ENCODE assay signal across 9 cellular contexts in the genomic region with DNA sequence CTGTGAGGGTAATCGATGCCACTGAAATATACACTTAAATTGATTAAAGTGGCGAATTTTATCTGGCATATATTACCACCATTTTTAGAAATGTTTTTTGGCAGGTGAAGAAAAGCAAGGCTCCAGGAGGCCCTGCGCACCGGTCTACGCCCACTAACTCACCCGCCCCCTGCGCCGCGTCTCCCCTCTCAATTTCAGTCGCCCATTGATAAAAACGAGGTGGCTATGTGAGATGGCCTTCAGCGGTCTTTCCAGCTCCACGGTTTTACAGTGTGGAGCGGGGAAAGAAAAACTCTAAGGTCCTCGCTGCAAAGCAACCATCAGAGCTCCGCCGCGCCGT. TPM values are rescaled to one million over a fixed set of nuclear protein-coding genes. Genes with fewer than 3 reads are reported as not detected.
DNase-seq lines count a peak whose midpoint lies in the region; ATAC-seq, FAIRE-seq and TF ChIP-seq lines count a peak whose summit lies in the region.
"Had no signal": no experiment of that assay in that cellular context is flagged by ENCODE, and none has a peak within 500 bp of the region (broad histone marks: within the 10 kb centered on the region; RNA-seq: fewer than 3 reads in every experiment).

No MANE protein-coding gene starts in this region.

- H3K9ac ChIP-seq in K562 (ENCODE audit: insufficient read depth in 1 of 2, low read depth in 2 of 2, low read length in 2 of 2): peak overlapping the region; percentile 51 to 91

- no peaks in the 10 kb centered on the region for H3K79me2 ChIP-seq in K562 (ENCODE audit: control insufficient read depth, insufficient read depth, low read length)

- peaks cover 14% of the 10 kb centered on the region for H3K4me1 Mint-ChIP-seq in activated CD4-positive, alpha-beta T cell treated with anti-CD3 and anti-CD28 coated beads for 36 hours

- peak overlapping the region; percentile 86 for H2AFZ ChIP-seq in K562 (ENCODE audit: low read depth, low read length)

- peaks cover 4 to 18% of the 10 kb centered on the region in 2 experiments; a peak in 3 of 5 replicates for H3K4me1 ChIP-seq in K562 (replicated peaks in 1 of 2; ENCODE audit: control insufficient read depth in 2 of 2, insufficient read depth in 2 of 2, low read length in 2 of 2)
- H3K4me1 ChIP-seq in lower lobe of right lung: peaks cover 17% of the 10 kb centered on the region
- peaks cover 0 to 5% of the 10 kb centered on the region in 2 donors for H3K4me1 ChIP-seq in uterus

- ATAC-seq in activated CD4-positive, alpha-beta T cell treated with anti-CD3 and anti-CD28 coated beads for 36 hours: peak; percentile 43
- ATAC-seq in HG03378 (IDR thresholded peaks at IDR 0.05; ENCODE audit: unreplicated experiment): peak; percentile 44
- peak; percentile 56 for ATAC-seq in K562
- peak; percentile 15 to 33 for ATAC-seq in lower lobe of right lung

- CTCF ChIA-PET in activated CD4-positive, alpha-beta T cell treated with anti-CD3 and anti-CD28 coated beads for 36 hours (lab: Charles Lee): no interaction called here
- CTCF ChIA-PET in K562 (lab: Yijun Ruan, JAX; ENCODE audit: low intra/inter-chr PET ratio): no interaction called here

- H3K4me3 ChIP-seq in K562 (peak overlapping the region; percentile 56), lower lobe of right lung (peak overlapping the region; percentile 84), uterus (peak overlapping the region; percentile 43 to 73)

- H3K9me3 Mint-ChIP-seq in activated CD4-positive, alpha-beta T cell treated with anti-CD3 and anti-CD28 coated beads for 36 hours (ENCODE audit: low read depth): no peaks in the 10 kb centered on the region

- H3K27ac ChIP-seq in K562 (ENCODE audit: extremely low read depth, low read depth, low read length) (peak overlapping the region; percentile 59; the same call in 2 of the 3 replicates), lower lobe of right lung (peak overlapping the region; percentile 73), uterus (peak overlapping the region; percentile 72 to 86)

- DNase-seq in activated CD4-positive, alpha-beta T cell treated with anti-CD3 and anti-CD28 coated beads for 36 hours: no peak
- DNase-seq in activated CD4-positive, alpha-beta T cell treated with anti-CD3 and anti-CD28 coated beads, Interleukin-2, amount 50 U/mL, for 48 hours: no peak
- no peak for DNase-seq in K562 (ENCODE audit: extremely low read depth in 1 of 4, low spot score in 3 of 4)
- no peak for DNase-seq in lower lobe of right lung
- DNase-seq in uterus: no peak
- no peak for DNase-seq in DMS 273 treated with DMSO at 0.1 percent for 48 hours (lab: John Stamatoyannopoulos, UW)
- no peak for DNase-seq in NOMO-1 treated with DMSO at 0.1 percent for 48 hours (lab: John Stamatoyannopoulos, UW; ENCODE audit: unreplicated experiment)
- DNase-seq: DND-41 had no signal

- in situ Hi-C loops in K562 (cut with MboI): no loop called here

- no TSS peak for BruUV-seq in K562 (replicated peaks; lab: Mats Ljungman, UMichigan)

- no peak overlapping the region for H3K27ac Mint-ChIP-seq in activated CD4-positive, alpha-beta T cell treated with anti-CD3 and anti-CD28 coated beads for 36 hours

- no peaks in the 10 kb centered on the region for H4K20me1 ChIP-seq in K562 (replicated peaks; ENCODE audit: control insufficient read depth, insufficient read depth, low read length)

- TF ChIP-seq EP300 in K562 (IDR thresholded peaks at IDR 0.05; ENCODE audit: low read length): no peak

- peak overlapping the region; percentile 81 for H3K4me2 ChIP-seq in K562 (ENCODE audit: insufficient read depth, low read length)

- POLR2A ChIA-PET in activated CD4-positive, alpha-beta T cell treated with anti-CD3 and anti-CD28 coated beads for 36 hours (lab: Charles Lee): no interaction called here
- POLR2A ChIA-PET in K562 (lab: Yijun Ruan, JAX): interaction anchor here (1.3 to 2.1 kb wide), 3 partner anchors 9 to 14 kb away, joined by 4 to 6 read pairs (median 5); no protein-coding TSS in a partner anchor

- TF ChIP-seq CTCF in K562 (IDR thresholded peaks at IDR 0.05 in 2 of 3, conservative IDR thresholded peaks at IDR 0.05 in 1 of 3; ENCODE audit: insufficient read depth in 2 of 3, low read depth in 1 of 3, low read length in 3 of 3) (no peak), lower lobe of right lung (IDR thresholded peaks at IDR 0.05) (no peak), uterus (IDR thresholded peaks at IDR 0.05) (no peak)

- WGBS in K562 (ENCODE audit: insufficient coverage, low coverage, missing lambda C conversion rate): 2% methylated on average over 19 of the region's 19 CpGs

- no peak for FAIRE-seq in K562 (lab: Jason Lieb, UNC)

- no peak; a peak in 1 of 4 replicates for TF ChIP-seq RAD21 in K562 (CRISPR knock-in tag; conservative IDR thresholded peaks at IDR 0.05 in 1 of 2, IDR thresholded peaks at IDR 0.05 in 1 of 2)

- H3K9me3 ChIP-seq in K562 (replicated peaks; ENCODE audit: control insufficient read depth, insufficient read depth, low read depth, low read length) (no peaks in the 10 kb centered on the region), lower lobe of right lung (no peaks in the 10 kb centered on the region), uterus (no peaks in the 10 kb centered on the region)

- peaks cover 3% of the 10 kb centered on the region for H3K27me3 Mint-ChIP-seq in activated CD4-positive, alpha-beta T cell treated with anti-CD3 and anti-CD28 coated beads for 36 hours

- no peaks in the 10 kb centered on the region for H3K36me3 Mint-ChIP-seq in activated CD4-positive, alpha-beta T cell treated with anti-CD3 and anti-CD28 coated beads for 36 hours (ENCODE audit: low read depth)

- H3K4me3 Mint-ChIP-seq in activated CD4-positive, alpha-beta T cell treated with anti-CD3 and anti-CD28 coated beads for 36 hours: peak overlapping the region; percentile 73

- TF ChIP-seq POLR2A in K562 (conservative IDR thresholded peaks at IDR 0.05) (0 out of 2 replicates have a peak, but pooled peaks have one; percentile 57), uterus (IDR thresholded peaks at IDR 0.05) (no peak)

- no peaks in the 10 kb centered on the region for H3K36me3 ChIP-seq in K562 (ENCODE audit: control insufficient read depth, insufficient read depth, low read length)
- H3K36me3 ChIP-seq in lower lobe of right lung: no peaks in the 10 kb centered on the region
- H3K36me3 ChIP-seq in uterus: no peaks in the 10 kb centered on the region

- H3K9me1 ChIP-seq in K562 (ENCODE audit: control insufficient read depth, insufficient read depth, low read length): no peaks in the 10 kb centered on the region

- H3K27me3 ChIP-seq in K562 (ENCODE audit: control insufficient read depth in 2 of 2, insufficient read depth in 2 of 2, low read length in 2 of 2): no peaks in the 10 kb centered on the region
- no peaks in the 10 kb centered on the region for H3K27me3 ChIP-seq in lower lobe of right lung (ENCODE audit: low read depth)
- no peaks in the 10 kb centered on the region for H3K27me3 ChIP-seq in uterus

- intact Hi-C loops in activated CD4-positive, alpha-beta T cell treated with anti-CD3 and anti-CD28 coated beads for 36 hours (cut with DNase I, micrococcal nuclease): no loop called here
- intact Hi-C loops in K562 (cut with micrococcal nuclease) (no loop called here), lower lobe of right lung (cut with DNase I) (no loop called here), uterus (cut with DNase I; ENCODE audit: low total_unique reads) (no loop called here)

RNA-seq across cellular contexts. Expression of a gene that starts 0.6 kb away (rescaled TPM):
- total RNA-seq in activated CD4-positive, alpha-beta T cell treated with anti-CD3 and anti-CD28 coated beads for 36 hours: under 1 TPM in 1 of 2 experiments, not detected in 1; 0.14 TPM
- 1.1 and 2.0 TPM in 2 replicates for total RNA-seq in K562 (2011; cell fraction: chromatin; rRNA removed; ENCODE audit: low replicate concordance)
- total RNA-seq in K562 (2011; cell fraction: nucleolus; rRNA removed): 2.0 and 2.1 TPM in 2 replicates
- 1.1 and 1.5 TPM in 2 replicates for total RNA-seq in K562 (2011; cell fraction: nucleoplasm; rRNA removed)
- 0.36 and 0.45 TPM in 2 replicates for total RNA-seq in K562 (2014; rRNA removed)
- total RNA-seq in K562 (2014; rRNA removed; fragmentation: Illumina TruSeq; extraction: Trizol): 0.11 and 0.16 TPM in 2 replicates
- total RNA-seq in K562 (2015; rRNA removed; fragmentation: Illumina TruSeq; extraction: Trizol): 0.25 and 0.34 TPM in 2 replicates
- total RNA-seq in K562 (2021): 0.35 and 0.58 TPM in 2 replicates
- polyA plus RNA-seq in K562 (2011; rRNA removed): 0.39 and 0.54 TPM in 2 replicates
- 0.47 and 1.1 TPM in 2 replicates for polyA plus RNA-seq in K562 (2011; cell fraction: cytosol; rRNA removed)
- polyA plus RNA-seq in K562 (2011; cell fraction: nucleus; rRNA removed): 3.5 and 6.4 TPM in 2 replicates
- 0.83 and 1.5 TPM in 2 replicates for polyA plus RNA-seq in K562 (2012)
- 0.09 and 0.18 TPM in 2 replicates for polyA plus RNA-seq in K562 (2014; fragmentation: Illumina TruSeq; extraction: Trizol)
- 1 to 10 TPM in 1 of 2 experiments, under 1 TPM in 1; 0.42 to 1.0 TPM for polyA plus RNA-seq in K562 (2014; fragmentation: Nextera tagmentation; extraction: Ambion mirVana)
- polyA plus RNA-seq in K562 (2014; rRNA removed): 0.37 and 0.51 TPM in 2 replicates
- polyA minus RNA-seq in K562 (2011; rRNA and poly(A)+ RNA removed): 0.18 and 0.39 TPM in 2 replicates
- polyA minus RNA-seq in K562 (2011; cell fraction: cytosol; rRNA and poly(A)+ RNA removed): 0.82 TPM in 1 of 2 replicates, not detected in the other
- polyA minus RNA-seq in K562 (2011; cell fraction: nucleus; rRNA and poly(A)+ RNA removed): 0.67 and 1.00 TPM in 2 replicates
- 0.18 TPM for total RNA-seq in lower lobe of right lung
- total RNA-seq in uterus: 1 to 10 TPM in 2 of 4 donors, under 1 TPM in 1, not detected in 1; 0.73 to 6.9 (median 1.9) TPM

RNA-seq across cellular contexts. Expression of a gene that starts 48.4 kb away (rescaled TPM):
- total RNA-seq in activated CD4-positive, alpha-beta T cell treated with anti-CD3 and anti-CD28 coated beads for 36 hours: 100 to 1,000 TPM; 185 to 212 TPM
- 163 and 326 TPM in 2 replicates for total RNA-seq in K562 (2011; cell fraction: chromatin; rRNA removed; ENCODE audit: low replicate concordance)
- total RNA-seq in K562 (2011; cell fraction: nucleolus; rRNA removed): 82.2 and 103 TPM in 2 replicates
- 168 and 230 TPM in 2 replicates for total RNA-seq in K562 (2011; cell fraction: nucleoplasm; rRNA removed)
- total RNA-seq in K562 (2014; rRNA removed) (307 and 311 TPM in 2 replicates), K562 (2014; rRNA removed; fragmentation: Illumina TruSeq; extraction: Trizol) (389 and 460 TPM in 2 replicates), K562 (2015; rRNA removed; fragmentation: Illumina TruSeq; extraction: Trizol) (326 and 345 TPM in 2 replicates), K562 (2021) (225 and 234 TPM in 2 replicates), lower lobe of right lung (72.6 TPM), uterus (100 to 1,000 TPM in 2 of 4 donors, 10 to 100 TPM in 2; 87.9 to 177 (median 114) TPM)
- polyA plus RNA-seq in K562 (2011; rRNA removed) (334 and 472 TPM in 2 replicates), K562 (2014; fragmentation: Illumina TruSeq; extraction: Trizol) (420 and 442 TPM in 2 replicates), K562 (2014; fragmentation: Nextera tagmentation; extraction: Ambion mirVana) (100 to 1,000 TPM; 146 to 164 TPM), K562 (2014; rRNA removed) (397 and 427 TPM in 2 replicates)
- polyA plus RNA-seq in K562 (2011; cell fraction: cytosol; rRNA removed): 164 and 253 TPM in 2 replicates
- polyA plus RNA-seq in K562 (2011; cell fraction: nucleus; rRNA removed): 104 and 127 TPM in 2 replicates
- 249 and 267 TPM in 2 replicates for polyA plus RNA-seq in K562 (2012)
- 511 and 540 TPM in 2 replicates for polyA minus RNA-seq in K562 (2011; rRNA and poly(A)+ RNA removed)
- polyA minus RNA-seq in K562 (2011; cell fraction: cytosol; rRNA and poly(A)+ RNA removed): 125 and 149 TPM in 2 replicates
- 58.6 and 91.7 TPM in 2 replicates for polyA minus RNA-seq in K562 (2011; cell fraction: nucleus; rRNA and poly(A)+ RNA removed)
